Comparison of ENCODE assay signal across 1 cellular context in genomic region chr1:11216074-11216473, GRCh38.
A peak's percentile ranks its signal among the peaks of the same experiment; 100 is the strongest.
TF ChIP-seq lines count a peak whose summit lies in the region.

No MANE protein-coding gene starts in this region.

TF ChIP-seq in HepG2, 621 proteins besides CTCF, POLR2A, EP300 and RAD21:
- TF ChIP-seq HNF4A (CRISPR knock-in tag; IDR thresholded peaks at IDR 0.05) = peak; percentile 44
- peak; percentile 50; the same call in 1 of the 2 replicates for TF ChIP-seq NR2F6 (IDR thresholded peaks at IDR 0.05)
- TF ChIP-seq NR2F6 (CRISPR knock-in tag; IDR thresholded peaks at IDR 0.05) = no peak
- TF ChIP-seq CCDC6 (CRISPR knock-in tag; IDR thresholded peaks at IDR 0.05) = no peak
- TF ChIP-seq SRF (IDR thresholded peaks at IDR 0.05; ENCODE audit: low read depth, low read length) = 0 out of 2 replicates have a peak, but pooled peaks have one; percentile 45
- peak; percentile 60; the same call in 1 of the 2 replicates for TF ChIP-seq ZNF629 (CRISPR knock-in tag; conservative IDR thresholded peaks at IDR 0.05)
- TF ChIP-seq TFAP4 (IDR thresholded peaks at IDR 0.05; ENCODE audit: borderline replicate concordance, low read depth) = peak; percentile 84
- TF ChIP-seq NR2F1 (CRISPR knock-in tag; IDR thresholded peaks at IDR 0.05) = peak in 1 of 2 experiments; percentile 69; a peak in 2 of 4 replicates
- no peak for TF ChIP-seq BORCS8-MEF2B (CRISPR knock-in tag; IDR thresholded peaks at IDR 0.05)
